ENCODE assay signal across 3 cellular contexts in the genomic region with DNA sequence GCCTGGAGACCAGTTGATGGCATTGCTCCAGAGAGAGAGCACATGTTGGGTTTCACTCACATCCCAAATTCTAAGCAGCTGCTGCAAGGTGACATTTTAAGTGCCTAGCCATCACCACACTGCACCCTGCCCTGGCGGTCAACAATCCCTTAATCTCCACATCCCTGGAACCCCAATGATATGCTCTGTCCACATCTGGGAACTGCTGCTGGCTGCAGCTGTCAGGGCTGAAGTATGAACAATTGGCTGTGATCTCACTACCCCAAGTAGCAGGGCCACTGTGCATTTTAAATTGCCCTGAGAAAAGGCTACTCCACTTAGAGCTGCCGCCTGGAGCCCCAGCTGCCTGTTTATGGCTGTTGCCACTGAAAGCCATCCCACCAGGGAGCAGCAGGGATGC.
"Had no signal": no experiment of that assay in that cellular context is flagged by ENCODE, and none has a peak within 500 bp of the region (broad histone marks: within the 10 kb centered on the region; RNA-seq: fewer than 3 reads in every experiment).

No MANE protein-coding gene starts in this region.

- H3K4me3 ChIP-seq: GM12878 had no signal

- ATAC-seq: GM12878 had no signal

- DNase-seq: GDM1, GF-D8 had no signal
